In the genomic region with DNA sequence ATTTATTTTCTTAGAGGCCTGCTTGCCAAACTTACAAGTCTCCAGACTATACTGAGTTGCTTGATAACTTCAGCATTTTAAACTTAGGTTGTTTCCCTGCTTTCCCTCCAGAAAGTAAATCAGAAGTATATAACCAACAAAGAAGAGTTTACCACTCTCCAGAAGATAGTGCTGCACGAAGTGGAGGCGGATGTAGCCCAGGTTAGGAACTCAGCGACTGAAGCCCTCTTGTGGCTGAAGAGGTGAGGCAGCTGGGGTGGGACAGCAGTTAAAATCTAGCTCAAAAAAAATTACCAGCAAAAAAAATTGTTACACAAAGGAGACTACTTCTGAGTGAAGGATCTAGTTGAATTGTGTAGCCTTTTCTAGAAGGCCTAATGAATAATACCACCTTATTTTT, we compare ENCODE assay signal across 8 cellular contexts. TPM values are rescaled to one million over a fixed set of nuclear protein-coding genes. Genes with fewer than 3 reads are reported as not detected.
DNase-seq lines count a peak whose midpoint lies in the region; ATAC-seq and TF ChIP-seq lines count a peak whose summit lies in the region.
"Not testable (repeated sequence)": the region's sequence is repeated elsewhere in the genome, so short reads cannot be mapped to it uniquely, and the experiment has no call there.

No MANE protein-coding gene starts in this region.

- H3K36me3 Mint-ChIP-seq in T-cell (peaks cover 30% of the 10 kb centered on the region), nephron progenitor cell (ENCODE audit: low read depth) (peaks cover 89% of the 10 kb centered on the region)
- not testable (repeated sequence) for H3K36me3 Mint-ChIP-seq in activated naive CD4-positive, alpha-beta T cell treated with anti-CD3 and anti-CD28 coated beads, Interleukin-2, amount 50 U/mL, for 72 hours

- H3K4me3 ChIP-seq in HCT116 (replicated peaks in 1 of 2; ENCODE audit: low read depth in 1 of 2, low read length in 2 of 2); foreskin fibroblast (ENCODE audit: low read depth in 1 of 2, low read length in 2 of 2); thoracic aorta: not testable (repeated sequence)

- H3K9me3 ChIP-seq in HCT116 (ENCODE audit: control insufficient read depth in 1 of 2, insufficient read depth in 1 of 2, low read depth in 1 of 2, low read length in 2 of 2); thoracic aorta: not testable (repeated sequence)

- H3K27ac ChIP-seq in HCT116 (ENCODE audit: low read depth, low read length); thoracic aorta: not testable (repeated sequence)

- H3K27ac Mint-ChIP-seq in T-cell; activated naive CD4-positive, alpha-beta T cell treated with anti-CD3 and anti-CD28 coated beads, Interleukin-2, amount 50 U/mL, for 72 hours; nephron progenitor cell: not testable (repeated sequence)

- H3K36me3 ChIP-seq in HCT116 (ENCODE audit: control insufficient read depth in 1 of 2, insufficient read depth in 2 of 2, low read length in 2 of 2); thoracic aorta: not testable (repeated sequence)

- not testable (repeated sequence) for H3K4me1 ChIP-seq in HCT116 (ENCODE audit: control insufficient read depth in 1 of 2, insufficient read depth in 2 of 2, low read length in 2 of 2); thoracic aorta (ENCODE audit: control insufficient read depth in 1 of 2, low read depth in 2 of 2)

- not testable (repeated sequence) for H3K27me3 Mint-ChIP-seq in T-cell; nephron progenitor cell (ENCODE audit: low read depth, poor library complexity)

- not testable (repeated sequence) for H3K4me2 ChIP-seq in HCT116 (ENCODE audit: low read length)

- H2AFZ ChIP-seq in HCT116 (ENCODE audit: low read depth, low read length, poor library complexity, severe bottlenecking), result not testable (repeated sequence)

- H4K20me1 ChIP-seq in HCT116 (ENCODE audit: insufficient read depth), result not testable (repeated sequence)

- peaks cover 0 to 11% (median 5%) of the 10 kb centered on the region in 3 donors for H3K4me1 Mint-ChIP-seq in T-cell
- H3K4me1 Mint-ChIP-seq in nephron progenitor cell, result not testable (repeated sequence)

- RAD21 ChIA-PET in HCT116 (lab: Charles Lee; ENCODE audit: low non-redundant PET in 1 of 2, low total read pairs in 2 of 2, uncharacterized antibody in 2 of 2, unreplicated experiment in 2 of 2), result interaction anchor here (0.5 to 0.7 kb wide), 3 partner anchors 72 to 108 kb away, joined by 3 to 5 read pairs (median 3); no protein-coding TSS in a partner anchor

- peak; percentile 47 for TF ChIP-seq RAD21 in HCT116 (IDR thresholded peaks at IDR 0.05; ENCODE audit: low read depth)

- H3K27me3 ChIP-seq in HCT116 (ENCODE audit: insufficient read depth, low read length); thoracic aorta (replicated peaks; ENCODE audit: insufficient read depth): not testable (repeated sequence)

- intact Hi-C loops in HCT116 (cut with micrococcal nuclease), result loop anchor here (1.0 to 10.0 kb wide), 6 partner anchors 114 to 1139 kb away; no protein-coding TSS in a partner anchor

- not testable (repeated sequence) for BruUV-seq in HCT116 (replicated peaks; lab: Mats Ljungman, UMichigan)

- not testable (repeated sequence) for H3K9me2 ChIP-seq in HCT116 (ENCODE audit: insufficient read depth)

- CTCF ChIA-PET in GM10248 (lab: Yijun Ruan, JAX) (interaction anchor here (0.9 to 6.8 kb wide), 33 partner anchors 9 to 216 kb away, joined by 3 to 40 read pairs (median 4); no protein-coding TSS in a partner anchor), HCT116 (lab: Charles Lee) (interaction anchor here (0.6 to 1.8 kb wide), 27 partner anchors 9 to 1555 kb away, joined by 3 to 26 read pairs (median 4); partner anchors contain the start of gene PLEKHA8), T-cell (lab: Charles Lee) (interaction anchor here (0.6 to 2.0 kb wide), 23 partner anchors 9 to 1140 kb away, joined by 3 to 16 read pairs (median 5); partner anchors contain the start of gene PLEKHA8 (in 1 of the 2))

- H3K4me3 Mint-ChIP-seq in T-cell, nephron progenitor cell: not testable (repeated sequence)

- DNase-seq in GM10248 (ENCODE audit: extremely low spot score), result peak; percentile 18
- not testable (repeated sequence) for DNase-seq in HCT116 (ENCODE audit: low read depth, low spot score); thoracic aorta (ENCODE audit: low spot score)
- DNase-seq in NCI-H1105 treated with DMSO at 0.1 percent for 48 hours (lab: John Stamatoyannopoulos, UW), result peak; percentile 30
- peak in 33 of 34 experiments; percentile 2 to 61 (median 35) for DNase-seq in T-cell
- peak in 1 of 2 donors; percentile 8 for DNase-seq in activated naive CD4-positive, alpha-beta T cell treated with anti-CD3 and anti-CD28 coated beads, Interleukin-2, amount 50 U/mL, for 72 hours (ENCODE audit: low spot score in 2 of 2)
- peak; percentile 22 to 64 for DNase-seq in foreskin fibroblast
- peak; percentile 15 for DNase-seq in nephron progenitor cell

- not testable (repeated sequence) for H3K9ac ChIP-seq in HCT116 (ENCODE audit: low read length)

- not testable (repeated sequence) for H3K9me3 Mint-ChIP-seq in T-cell; activated naive CD4-positive, alpha-beta T cell treated with anti-CD3 and anti-CD28 coated beads, Interleukin-2, amount 50 U/mL, for 72 hours
- H3K9me3 Mint-ChIP-seq in nephron progenitor cell, result peaks cover 17% of the 10 kb centered on the region

- H3K79me2 ChIP-seq in HCT116 (ENCODE audit: insufficient read depth, low read length), result not testable (repeated sequence)

- TF ChIP-seq CTCF in GM10248 (IDR thresholded peaks at IDR 0.05; ENCODE audit: control extremely low read depth, extremely low read depth, low read depth, missing control alignments) (peak; percentile 61), HCT116 (IDR thresholded peaks at IDR 0.05 in 2 of 3, conservative IDR thresholded peaks at IDR 0.05 in 1 of 3; ENCODE audit: borderline replicate concordance in 1 of 3, insufficient read depth in 1 of 3, low read depth in 2 of 3, low read length in 2 of 3) (peak; percentile 50 to 69 (median 62); a peak in 5 of 6 replicates), foreskin fibroblast (IDR thresholded peaks at IDR 0.05; ENCODE audit: low read depth, low read length) (peak; percentile 61), nephron progenitor cell (IDR thresholded peaks at IDR 0.05) (peak; percentile 35), thoracic aorta (IDR thresholded peaks at IDR 0.05) (peak; percentile 64)

- not testable (repeated sequence) for TF ChIP-seq POLR2A in HCT116 (IDR thresholded peaks at IDR 0.05; ENCODE audit: borderline replicate concordance, extremely low read depth, insufficient read depth, insufficient read length)

- peak; percentile 98 for ATAC-seq in HCT116
- peak; percentile 79 to 96 (median 88) for ATAC-seq in T-cell (replicated peaks in 1 of 4)
- peak; percentile 66 to 70 for ATAC-seq in activated naive CD4-positive, alpha-beta T cell treated with anti-CD3 and anti-CD28 coated beads, Interleukin-2, amount 50 U/mL, for 72 hours
- not testable (repeated sequence) for ATAC-seq in thoracic aorta (ENCODE audit: insufficient number of reproducible peaks, low FRiP score, low read depth)

- POLR2A ChIA-PET in GM10248 (lab: Yijun Ruan, JAX) (interaction anchor here (0.6 kb wide), 1 partner anchor 33 kb away, joined by 3 read pairs; no protein-coding TSS in a partner anchor), HCT116 (lab: Charles Lee) (interaction anchor here (0.6 kb wide), 1 partner anchor 59 kb away, joined by 3 read pairs; no protein-coding TSS in a partner anchor), T-cell (lab: Charles Lee) (interaction anchor here in 1 of 2 donors (0.7 kb wide), 1 partner anchor 32 kb away, joined by 3 read pairs; no protein-coding TSS in a partner anchor)

RNA-seq across cellular contexts. Expression of gene PLEKHA8, which starts 33.6 kb away (rescaled TPM):
- 13.6 TPM for total RNA-seq in HCT116 (2021; ENCODE audit: unreplicated experiment)
- 4.1 and 5.7 TPM in 2 replicates for polyA plus RNA-seq in HCT116 (2012)
- total RNA-seq in T-cell, result 10 to 100 TPM in 2 of 5 donors, 1 to 10 TPM in 3; 8.6 to 11.2 (median 9.9) TPM
- 10 to 100 TPM; 10.2 to 20.1 TPM for total RNA-seq in activated naive CD4-positive, alpha-beta T cell treated with anti-CD3 and anti-CD28 coated beads, Interleukin-2, amount 50 U/mL, for 72 hours
- 10 to 100 TPM in 1 of 2 donors, 1 to 10 TPM in 1; 6.6 to 10.0 TPM for total RNA-seq in thoracic aorta

RNA-seq across cellular contexts. Expression of gene FKBP14, which starts 35.3 kb away (rescaled TPM):
- total RNA-seq in HCT116 (2021; ENCODE audit: unreplicated experiment), result 13.6 TPM
- 3.4 and 4.3 TPM in 2 replicates for polyA plus RNA-seq in HCT116 (2012)
- total RNA-seq in T-cell, result 1 to 10 TPM; 4.2 to 5.0 (median 4.5) TPM
- 10 to 100 TPM in 1 of 2 donors, 1 to 10 TPM in 1; 7.9 to 12.3 TPM for total RNA-seq in activated naive CD4-positive, alpha-beta T cell treated with anti-CD3 and anti-CD28 coated beads, Interleukin-2, amount 50 U/mL, for 72 hours
- 10 to 100 TPM; 12.6 to 15.2 TPM for total RNA-seq in thoracic aorta
